ENCODE assay signal across 11 cellular contexts in genomic region chr13:110546933-110547332, GRCh38. TPM values are rescaled to one million over a fixed set of nuclear protein-coding genes. Genes with fewer than 3 reads are reported as not detected.
A peak's percentile ranks its signal among the peaks of the same experiment; 100 is the strongest.
DNase-seq lines count a peak whose midpoint lies in the region; ATAC-seq and TF ChIP-seq lines count a peak whose summit lies in the region.
"Had no signal": no experiment of that assay in that cellular context is flagged by ENCODE, and none has a peak within 500 bp of the region (broad histone marks: within the 10 kb centered on the region; RNA-seq: fewer than 3 reads in every experiment).

No MANE protein-coding gene starts in this region.

- intact Hi-C loops in PC-9 (cut with micrococcal nuclease; ENCODE audit: unreplicated experiment), result loop anchor here (1.0 kb wide), 2 partner anchors 9 to 20 kb away; no protein-coding TSS in a partner anchor
- intact Hi-C loops in esophagus squamous epithelium (cut with DNase I), result no loop called here

- 0 out of 2 replicates have a peak, but pooled peaks cover 8% of the 10 kb centered on the region for H4K20me1 ChIP-seq in PC-9 (ENCODE audit: insufficient read depth)

- POLR2A ChIA-PET in PC-9 (lab: Charles Lee; ENCODE audit: unreplicated experiment), result interaction anchor here (0.7 to 0.9 kb wide), 4 partner anchors 12 to 288 kb away, joined by 3 to 5 read pairs (median 4); no protein-coding TSS in a partner anchor

- ATAC-seq in HG03135 (IDR thresholded peaks at IDR 0.05; ENCODE audit: unreplicated experiment), result no peak
- ATAC-seq: CD8-positive, alpha-beta T cell; naive thymus-derived CD4-positive, alpha-beta T cell had no signal

- in situ Hi-C loops in G401 (cut with HindIII; ENCODE audit: low sequenced_read_pairs), result no loop called here

- no peaks in the 10 kb centered on the region for H3K9me2 ChIP-seq in PC-9 (ENCODE audit: insufficient read depth)

- no peak for TF ChIP-seq POLR2A in esophagus squamous epithelium (IDR thresholded peaks at IDR 0.05)

- H3F3A ChIP-seq in PC-9 (ENCODE audit: insufficient read depth, low read depth), result peaks cover 22% of the 10 kb centered on the region

- CTCF ChIA-PET in PC-9 (lab: Charles Lee), result interaction anchor here (0.8 to 1.3 kb wide), 2 partner anchors 19 to 91 kb away, joined by 3 to 5 read pairs; no protein-coding TSS in a partner anchor

- peak overlapping the region; percentile 38 for H3K27ac ChIP-seq in PC-9
- H3K27ac ChIP-seq in esophagus squamous epithelium, result peak overlapping the region in 2 of 4 donors; percentile 16 to 42
- H3K27ac ChIP-seq: cardiac muscle cell had no signal

- H3K4me2 ChIP-seq in PC-9, result peak overlapping the region; percentile 61

- H3K36me3 ChIP-seq in PC-9 (ENCODE audit: low read depth), result 0 out of 2 replicates have a peak, but pooled peaks cover 4% of the 10 kb centered on the region
- no peaks in the 10 kb centered on the region for H3K36me3 ChIP-seq in esophagus squamous epithelium
- H3K36me3 ChIP-seq: cardiac muscle cell had no signal

- TF ChIP-seq CTCF in PC-9 (conservative IDR thresholded peaks at IDR 0.05) (no peak), esophagus squamous epithelium (IDR thresholded peaks at IDR 0.05) (no peak)

- H3K4me3 ChIP-seq in PC-9 (no peak overlapping the region), esophagus squamous epithelium (no peak overlapping the region)
- H3K4me3 ChIP-seq: cardiac muscle cell had no signal

- H3K27me3 ChIP-seq in PC-9 (ENCODE audit: insufficient read depth, low read depth) (no peaks in the 10 kb centered on the region), esophagus squamous epithelium (no peaks in the 10 kb centered on the region)
- H3K27me3 ChIP-seq: cardiac muscle cell had no signal

- H3K4me1 ChIP-seq in PC-9 (replicated peaks; ENCODE audit: insufficient read depth), result peaks cover 31% of the 10 kb centered on the region
- H3K4me1 ChIP-seq in esophagus squamous epithelium, result peaks cover 0 to 24% (median 2%) of the 10 kb centered on the region in 3 donors

- no peak overlapping the region for H2AFZ ChIP-seq in PC-9

- H3K79me2 ChIP-seq in PC-9 (ENCODE audit: low read depth), result peaks cover 95% of the 10 kb centered on the region

- no TSS peak for BruUV-seq in PC-9 (replicated peaks; lab: Mats Ljungman, UMichigan)

- H3K9me3 ChIP-seq in PC-9 (ENCODE audit: insufficient read depth, low read depth) (no peaks in the 10 kb centered on the region; the same call in 1 of the 2 replicates), esophagus squamous epithelium (no peaks in the 10 kb centered on the region)

- DNase-seq in AG08396 (ENCODE audit: low spot score) (peak; percentile 45), PC-9 (peak; percentile 90 to 97), esophagus squamous epithelium (lab: John Stamatoyannopoulos, UW) (peak; percentile 28), myocyte (ENCODE audit: low read depth) (peak; percentile 95), GOT3 (lab: John Stamatoyannopoulos, UW) (no peak), T-helper 1 cell (no peak), G401 (ENCODE audit: low spot score) (no peak)
- DNase-seq: CD8-positive, alpha-beta T cell; naive thymus-derived CD4-positive, alpha-beta T cell had no signal

- WGBS in esophagus squamous epithelium, 2 donors, result 53 to 70% methylated on average over 6 to 10 of the region's 15 CpGs

RNA-seq across cellular contexts. Expression of gene RAB20, which starts 14.6 kb away (rescaled TPM):
- total RNA-seq in PC-9 (2021) (31.9 and 41.0 TPM in 2 replicates), esophagus squamous epithelium (1 to 10 TPM; 1.3 to 7.2 (median 4.3) TPM), myocyte (0.29 and 0.47 TPM in 2 replicates)
- polyA plus RNA-seq in myocyte (2012), result 0.69 TPM
- total RNA-seq in G401 (2014; rRNA removed; shearing (Covaris generic)), result 0.43 and 0.75 TPM in 2 replicates

Comparison
In these comparisons a context has a peak if more than half of its experiments do, and no peak if none do; other contexts are left out.
1. DNase-seq: peak in AG08396 (single experiment), PC-9 (2 of 2), esophagus squamous epithelium (single experiment) and myocyte (single experiment); none in GOT3 (single experiment), T-helper 1 cell (0 of 5) and G401 (single experiment).